ENCODE assay signal across 8 cellular contexts in genomic region chr2:27322766-27323591, GRCh38. TPM values are rescaled to one million over a fixed set of nuclear protein-coding genes. Genes with fewer than 3 reads are reported as not detected.
A peak's percentile ranks its signal among the peaks of the same experiment; 100 is the strongest.
DNase-seq lines count a peak whose midpoint lies in the region; ATAC-seq, FAIRE-seq and TF ChIP-seq lines count a peak whose summit lies in the region.

TSS of gene MPV17 (minus strand) at chr2:27323097. CDS start at chr2:27322517, 580 bp downstream.

- peaks cover 22% of the 10 kb centered on the region for H3K36me3 Mint-ChIP-seq in type B pancreatic cell

- H3K36me3 ChIP-seq in adrenal gland (replicated peaks in 1 of 2) (peaks cover 0 to 24% of the 10 kb centered on the region in 2 donors), heart right ventricle (peaks cover 0 to 36% (median 23%) of the 10 kb centered on the region in 9 donors)

- ATAC-seq in HG02840 (IDR thresholded peaks at IDR 0.05; ENCODE audit: low FRiP score, unreplicated experiment) = peak; percentile 88
- ATAC-seq in heart right ventricle = peak; percentile 87 to 97 (median 94)

- H3K27ac Mint-ChIP-seq in type B pancreatic cell = peak within 1 kb of the TSS; percentile 98

- H3K4me3 Mint-ChIP-seq in type B pancreatic cell = peak within 1 kb of the TSS; percentile 99

- H3K27me3 ChIP-seq in adrenal gland (no peaks in the 10 kb centered on the region), heart right ventricle (no peaks in the 10 kb centered on the region)

- no peaks in the 10 kb centered on the region for H3K9me3 Mint-ChIP-seq in type B pancreatic cell

- H3K4me1 ChIP-seq in adrenal gland (replicated peaks in 1 of 2) (peaks cover 34 to 35% of the 10 kb centered on the region in 2 donors), heart right ventricle (peaks cover 6 to 41% (median 30%) of the 10 kb centered on the region in 9 donors)

- peaks cover 13% of the 10 kb centered on the region for H3K4me1 Mint-ChIP-seq in type B pancreatic cell (ENCODE audit: unreplicated experiment)

- H3K27ac ChIP-seq in adrenal gland (peak within 1 kb of the TSS; percentile 83 to 99 (median 98)), heart right ventricle (peak within 1 kb of the TSS; percentile 78 to 98 (median 95))

- DNase-seq in GM12892 (ENCODE audit: insufficient read length) (peak; percentile 96), NCI-H146 treated with DMSO at 0.1 percent for 48 hours (lab: John Stamatoyannopoulos, UW; ENCODE audit: unreplicated experiment) (peak; percentile 74), T-helper 1 cell (peak; percentile 69 to 87 (median 78)), adrenal gland (peak; percentile 92 to 97 (median 96)), heart right ventricle (peak; percentile 89 to 93), posterior cingulate gyrus (peak; percentile 89 to 99 (median 94)), type B pancreatic cell (ENCODE audit: extremely low spot score, unreplicated experiment) (peak; percentile 85)

- peak; percentile 90 for FAIRE-seq in GM12892 (lab: Jason Lieb, UNC)

- H3K4me3 ChIP-seq in adrenal gland = peak within 1 kb of the TSS; percentile 25 to 99 (median 76)
- peak within 1 kb of the TSS; percentile 29 to 87 (median 76) for H3K4me3 ChIP-seq in heart right ventricle

- intact Hi-C loops in adrenal gland (cut with DNase I) = no loop called here
- intact Hi-C loops in heart right ventricle (cut with DNase I) = loop anchor here in 5 of 10 donors (2.0 to 5.0 kb wide), 3 partner anchors 34 to 49 kb away; partner anchors contain the start of genes GTF3C2 (in 4 of the 5), EIF2B4 (in 2 of the 5) and SNX17 (in 2 of the 5)
- intact Hi-C loops in posterior cingulate gyrus (cut with DNase I) = loop anchor here (5.0 kb wide), 2 partner anchors 34 to 49 kb away; partner anchors contain the start of genes EIF2B4, GTF3C2 and SNX17

- no peaks in the 10 kb centered on the region for H3K27me3 Mint-ChIP-seq in type B pancreatic cell

- TF ChIP-seq CTCF in adrenal gland (IDR thresholded peaks at IDR 0.05) (peak in 1 of 6 experiments; percentile 13), heart right ventricle (IDR thresholded peaks at IDR 0.05) (no peak), type B pancreatic cell (conservative IDR thresholded peaks at IDR 0.05) (no peak)

- H3K9me3 ChIP-seq in adrenal gland (replicated peaks in 1 of 3) (no peaks in the 10 kb centered on the region), heart right ventricle (no peaks in the 10 kb centered on the region)

- 0 to 1% (median 0%) methylated on average over 22 to 39 of the region's 39 CpGs for WGBS in adrenal gland, 4 donors
- 0% methylated on average over 39 of the region's 39 CpGs for WGBS in heart right ventricle, 2 donors

- TF ChIP-seq POLR2A in GM12892 (IDR thresholded peaks at IDR 0.05; ENCODE audit: low read depth, low read length) (peak; percentile 96), adrenal gland (IDR thresholded peaks at IDR 0.05) (peak; percentile 73 to 95)

RNA-seq across cellular contexts. Expression of gene MPV17, which starts in this region (rescaled TPM):
- polyA plus RNA-seq in GM12892 (2012; ENCODE audit: missing spikeins) = 101 TPM
- total RNA-seq in adrenal gland (100 to 1,000 TPM in 7 of 8 donors, 10 to 100 TPM in 1; 96.8 to 207 (median 149) TPM), heart right ventricle (10 to 100 TPM; 40.8 to 84.9 (median 66.6) TPM), type B pancreatic cell (ENCODE audit: low replicate concordance) (48.9 and 62.4 TPM in 2 replicates)
- polyA plus RNA-seq in adrenal gland (100 to 1,000 TPM; 356 to 568 (median 360) TPM), heart right ventricle (100 to 1,000 TPM in 1 of 2 donors, 10 to 100 TPM in 1; 93.9 to 220 TPM)

Comparison
In these comparisons a context has a peak if more than half of its experiments do, and no peak if none do; other contexts are left out.
1. Peak in every context shown above with its lines: DNase-seq, ATAC-seq, H3K4me3 ChIP-seq and H3K27ac ChIP-seq.